Comparison of ENCODE assay signal across 24 cellular contexts in the genomic region with DNA sequence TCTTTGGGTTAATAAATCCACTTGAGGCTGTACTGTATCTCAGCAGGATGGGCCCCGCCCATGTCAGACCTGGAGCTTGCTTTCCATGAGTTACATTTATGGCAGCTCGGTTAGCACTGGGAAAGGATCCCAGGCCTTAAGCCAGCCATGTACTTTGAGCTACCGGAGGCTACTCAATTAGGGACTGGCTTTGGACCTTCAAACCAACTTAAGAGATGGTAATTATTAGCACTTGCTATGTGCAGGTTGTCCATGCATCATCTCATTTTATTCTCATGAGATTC.
"Had no signal": no experiment of that assay in that cellular context is flagged by ENCODE, and none has a peak within 500 bp of the region (broad histone marks: within the 10 kb centered on the region; RNA-seq: fewer than 3 reads in every experiment).

No MANE protein-coding gene starts in this region.

- H3K36me3 Mint-ChIP-seq: activated CD4-positive, alpha-beta memory T cell treated with anti-CD3 and anti-CD28 coated beads for 36 hours; activated naive CD4-positive, alpha-beta T cell treated with anti-CD3 and anti-CD28 coated beads, Interleukin-2, amount 50 U/mL, for 72 hours; memory B cell; naive thymus-derived CD4-positive, alpha-beta T cell had no signal

- ATAC-seq: activated naive CD4-positive, alpha-beta T cell treated with anti-CD3 and anti-CD28 coated beads, Interleukin-2, amount 50 U/mL, for 72 hours; naive thymus-derived CD4-positive, alpha-beta T cell had no signal

- H3K36me3 ChIP-seq: adrenal gland, neutrophil, thyroid gland, uterus had no signal

- H3K4me3 ChIP-seq: adrenal gland, thyroid gland, uterus had no signal

- H3K27me3 ChIP-seq: adrenal gland, neutrophil, thyroid gland, uterus had no signal

- H3K9me3 Mint-ChIP-seq: activated B cell treated with CpG ODN at 0.5 μM for 24 hours; activated CD4-positive, alpha-beta memory T cell treated with anti-CD3 and anti-CD28 coated beads for 36 hours; activated naive CD4-positive, alpha-beta T cell treated with anti-CD3 and anti-CD28 coated beads, Interleukin-2, amount 50 U/mL, for 72 hours; activated T-helper 1 cell treated with anti-CD3 and anti-CD28 coated beads, Interleukin-12 subunit alpha, Interleukin-12 subunit beta, Interleukin-2, Interleukin-4 antibody, amounts not matched to agents 30 ng/mL and 10 ng/mL and 1 ng/mL, durations not matched to agents 14 hours and 24 hours and 36 hours; memory B cell; naive thymus-derived CD4-positive, alpha-beta T cell had no signal

- H3K27ac Mint-ChIP-seq: activated B cell treated with CpG ODN at 0.5 μM for 24 hours; activated CD4-positive, alpha-beta memory T cell treated with anti-CD3 and anti-CD28 coated beads for 36 hours; activated naive CD4-positive, alpha-beta T cell treated with anti-CD3 and anti-CD28 coated beads, Interleukin-2, amount 50 U/mL, for 72 hours; activated T-helper 1 cell treated with anti-CD3 and anti-CD28 coated beads, Interleukin-12 subunit alpha, Interleukin-12 subunit beta, Interleukin-2, Interleukin-4 antibody, amounts not matched to agents 30 ng/mL and 10 ng/mL and 1 ng/mL, durations not matched to agents 14 hours and 24 hours and 36 hours; memory B cell; naive thymus-derived CD4-positive, alpha-beta T cell had no signal

- H3K4me1 Mint-ChIP-seq: activated B cell treated with CpG ODN at 0.5 μM for 24 hours had no signal

- H3K4me3 Mint-ChIP-seq: activated B cell treated with CpG ODN at 0.5 μM for 24 hours; activated CD4-positive, alpha-beta memory T cell treated with anti-CD3 and anti-CD28 coated beads for 36 hours; activated T-helper 1 cell treated with anti-CD3 and anti-CD28 coated beads, Interleukin-12 subunit alpha, Interleukin-12 subunit beta, Interleukin-2, Interleukin-4 antibody, amounts not matched to agents 30 ng/mL and 10 ng/mL and 1 ng/mL, durations not matched to agents 14 hours and 24 hours and 36 hours; memory B cell; naive thymus-derived CD4-positive, alpha-beta T cell had no signal

- H3K9me3 ChIP-seq: adrenal gland, neutrophil, thyroid gland, uterus had no signal

- H3K4me1 ChIP-seq: adrenal gland, parathyroid adenoma, thyroid gland had no signal

- H3K27ac ChIP-seq: adrenal gland, neutrophil, parathyroid adenoma, thyroid gland, uterus had no signal

- DNase-seq: activated B cell treated with CpG ODN at 0.5 μM for 24 hours; activated CD4-positive, alpha-beta memory T cell treated with anti-CD3 and anti-CD28 coated beads for 36 hours; activated CD4-positive, alpha-beta T cell treated with anti-CD3 and anti-CD28 coated beads for 4 hours; activated gamma-delta T cell treated with Interleukin-2 at 50 U/mL for 16 hours; activated T-cell treated with anti-CD3 and anti-CD28 coated beads for 4 hours; adrenal gland; dermis blood vessel endothelial cell; effector memory CD4-positive, alpha-beta T cell; foreskin melanocyte; glutamatergic neuron; hypothalamus; islet precursor cell; naive thymus-derived CD4-positive, alpha-beta T cell; stimulated activated CD4-positive, alpha-beta T cell treated with anti-CD3 and anti-CD28 coated beads, Interleukin-12 subunit alpha, Interleukin-12 subunit beta, amount 100 ng/mL, for 4 hours; stimulated activated CD4-positive, alpha-beta T cell treated with anti-CD3 and anti-CD28 coated beads, Interleukin-1b, Interleukin-23, amount 100 ng/mL, for 48 hours; stimulated activated CD8-positive, alpha-beta memory T cell treated with anti-CD3 and anti-CD28 coated beads, Interleukin-4, amount 100 ng/mL, for 48 hours; stimulated activated naive CD4-positive, alpha-beta T cell; thyroid gland had no signal
